19 cellular contexts compared by ENCODE assay signal in genomic region chr1:244876228-244876910, GRCh38.
"Had no signal": no experiment of that assay in that cellular context is flagged by ENCODE, and none has a peak within 500 bp of the region (broad histone marks: within the 10 kb centered on the region; RNA-seq: fewer than 3 reads in every experiment).

No MANE protein-coding gene starts in this region.

- H3K4me3 Mint-ChIP-seq: dendritic cell treated with granulocyte-macrophage colony-stimulating factor and Interleukin-4, amounts not matched to agents 40 ng/mL and 50 ng/mL, for 4 days; effector memory CD8-positive, alpha-beta T cell; immature natural killer cell; nephron; stimulated activated effector memory CD8-positive, alpha-beta T cell treated with anti-CD3 and anti-CD28 coated beads, Interleukin-12 subunit alpha, Interleukin-12 subunit beta, amount 100 ng/mL, for 72 hours; stimulated activated naive CD8-positive, alpha-beta T cell treated with anti-CD3 and anti-CD28 coated beads, Interleukin-15, Interleukin-2, amounts not matched to agents 100 ng/mL and 50 ng/mL, for 24 hours had no signal

- H3K27me3 Mint-ChIP-seq: dendritic cell treated with granulocyte-macrophage colony-stimulating factor and Interleukin-4, amounts not matched to agents 40 ng/mL and 50 ng/mL, for 4 days; effector memory CD8-positive, alpha-beta T cell; stimulated activated naive CD8-positive, alpha-beta T cell treated with anti-CD3 and anti-CD28 coated beads, Interleukin-15, Interleukin-2, amounts not matched to agents 100 ng/mL and 50 ng/mL, for 24 hours had no signal

- H3K27me3 ChIP-seq: esophagus squamous epithelium, right lobe of liver, tibial nerve had no signal

- H3K4me3 ChIP-seq: esophagus squamous epithelium, left ventricle myocardium inferior, lower lobe of right lung, psoas muscle, right lobe of liver, tibial nerve had no signal

- DNase-seq: effector memory CD8-positive, alpha-beta T cell; esophagus squamous epithelium; foreskin fibroblast; immature natural killer cell; left cardiac atrium; left ventricle myocardium inferior; lower lobe of right lung; mesenchymal stem cell; midbrain; psoas muscle; retina; right lobe of liver; stimulated activated CD4-positive, alpha-beta T cell treated with anti-CD3 and anti-CD28 coated beads, Interleukin-4, amount 100 ng/mL, for 1 hour; stimulated activated CD8-positive, alpha-beta memory T cell treated with anti-CD3 and anti-CD28 coated beads, Interleukin-4, amount 100 ng/mL, for 48 hours had no signal

- H3K36me3 ChIP-seq: esophagus squamous epithelium, left ventricle myocardium inferior, lower lobe of right lung, right lobe of liver, tibial nerve had no signal

- H3K4me1 Mint-ChIP-seq: immature natural killer cell; nephron; stimulated activated effector memory CD8-positive, alpha-beta T cell treated with anti-CD3 and anti-CD28 coated beads, Interleukin-12 subunit alpha, Interleukin-12 subunit beta, amount 100 ng/mL, for 72 hours had no signal

- ATAC-seq: effector memory CD8-positive, alpha-beta T cell; left cardiac atrium; lower lobe of right lung; psoas muscle; right lobe of liver; stimulated activated effector memory CD8-positive, alpha-beta T cell treated with anti-CD3 and anti-CD28 coated beads, Interleukin-12 subunit alpha, Interleukin-12 subunit beta, amount 100 ng/mL, for 72 hours had no signal

- H3K27ac ChIP-seq: esophagus squamous epithelium, left ventricle myocardium inferior, lower lobe of right lung, psoas muscle, right lobe of liver, tibial nerve had no signal

- H3K36me3 Mint-ChIP-seq: immature natural killer cell; stimulated activated effector memory CD8-positive, alpha-beta T cell treated with anti-CD3 and anti-CD28 coated beads, Interleukin-12 subunit alpha, Interleukin-12 subunit beta, amount 100 ng/mL, for 72 hours had no signal

- H3K9me3 Mint-ChIP-seq: dendritic cell treated with granulocyte-macrophage colony-stimulating factor and Interleukin-4, amounts not matched to agents 40 ng/mL and 50 ng/mL, for 4 days; effector memory CD8-positive, alpha-beta T cell; immature natural killer cell; nephron; stimulated activated effector memory CD8-positive, alpha-beta T cell treated with anti-CD3 and anti-CD28 coated beads, Interleukin-12 subunit alpha, Interleukin-12 subunit beta, amount 100 ng/mL, for 72 hours; stimulated activated naive CD8-positive, alpha-beta T cell treated with anti-CD3 and anti-CD28 coated beads, Interleukin-15, Interleukin-2, amounts not matched to agents 100 ng/mL and 50 ng/mL, for 24 hours had no signal

- H3K4me1 ChIP-seq: esophagus squamous epithelium, left ventricle myocardium inferior, lower lobe of right lung, psoas muscle, right lobe of liver, tibial nerve had no signal

- H3K27ac Mint-ChIP-seq: dendritic cell treated with granulocyte-macrophage colony-stimulating factor and Interleukin-4, amounts not matched to agents 40 ng/mL and 50 ng/mL, for 4 days; effector memory CD8-positive, alpha-beta T cell; immature natural killer cell; nephron; stimulated activated effector memory CD8-positive, alpha-beta T cell treated with anti-CD3 and anti-CD28 coated beads, Interleukin-12 subunit alpha, Interleukin-12 subunit beta, amount 100 ng/mL, for 72 hours; stimulated activated naive CD8-positive, alpha-beta T cell treated with anti-CD3 and anti-CD28 coated beads, Interleukin-15, Interleukin-2, amounts not matched to agents 100 ng/mL and 50 ng/mL, for 24 hours had no signal
